In the genomic region with DNA sequence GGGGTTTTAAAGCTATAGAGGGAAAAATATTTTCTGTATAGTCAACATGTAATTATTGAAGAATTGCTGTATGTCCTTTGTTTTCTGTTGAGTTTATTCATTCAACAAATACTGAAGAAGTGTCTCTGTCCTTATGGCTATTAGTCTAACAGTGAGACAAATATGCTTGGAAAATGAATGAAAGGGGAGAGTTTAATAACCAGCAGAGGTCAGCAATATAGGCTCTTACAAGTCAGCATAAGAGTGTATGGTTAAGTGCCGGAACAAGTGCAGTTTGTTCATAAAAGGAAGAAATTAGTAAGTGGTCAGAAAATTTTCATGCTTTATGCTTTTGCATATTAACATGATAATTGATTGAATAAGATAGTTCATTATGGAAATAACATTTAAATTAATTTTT, we compare ENCODE assay signal across 30 cellular contexts. TPM values are rescaled to one million over a fixed set of nuclear protein-coding genes. Genes with fewer than 3 reads are reported as not detected.
A peak's percentile ranks its signal among the peaks of the same experiment; 100 is the strongest.
DNase-seq lines count a peak whose midpoint lies in the region; ATAC-seq and TF ChIP-seq lines count a peak whose summit lies in the region.
"Had no signal": no experiment of that assay in that cellular context is flagged by ENCODE, and none has a peak within 500 bp of the region (broad histone marks: within the 10 kb centered on the region; RNA-seq: fewer than 3 reads in every experiment).

No MANE protein-coding gene starts in this region.

- POLR2A ChIA-PET in naive thymus-derived CD4-positive, alpha-beta T cell (lab: Charles Lee) = interaction anchor here (0.7 to 1.1 kb wide), 2 partner anchors 40 to 69 kb away, joined by 3 to 4 read pairs; partner anchors contain the start of gene AP3B1

- ATAC-seq in GM19023 (IDR thresholded peaks at IDR 0.05; ENCODE audit: unreplicated experiment) = no peak
- ATAC-seq in naive thymus-derived CD4-positive, alpha-beta T cell = no peak
- ATAC-seq: activated CD8-positive, alpha-beta memory T cell treated with anti-CD3 and anti-CD28 coated beads, Interleukin-2, amount 10 ng/mL, durations not matched to agents 7 days and 5 days; activated T-cell treated with anti-CD3 and anti-CD28 coated beads, Interleukin-2, amount 50 U/mL, for 72 hours; body of pancreas; left ventricle myocardium superior; stimulated activated naive CD8-positive, alpha-beta T cell treated with anti-CD3 and anti-CD28 coated beads, Interleukin-15, Interleukin-2, amounts not matched to agents 100 U/mL and 50 U/mL, for 24 hours; T-helper 17 cell had no signal

- no peak overlapping the region for H3K27ac Mint-ChIP-seq in brain
- no peak overlapping the region for H3K27ac Mint-ChIP-seq in naive thymus-derived CD4-positive, alpha-beta T cell
- H3K27ac Mint-ChIP-seq: activated CD4-positive, alpha-beta T cell treated with anti-CD3 and anti-CD28 coated beads, Interleukin-2, amount 10 ng/mL, durations not matched to agents 24 days and 14 days; activated CD8-positive, alpha-beta memory T cell treated with anti-CD3 and anti-CD28 coated beads, Interleukin-2, amount 10 ng/mL, durations not matched to agents 7 days and 5 days; activated naive CD4-positive, alpha-beta T cell treated with anti-CD3 and anti-CD28 coated beads for 36 hours; activated T-cell treated with anti-CD3 and anti-CD28 coated beads, Interleukin-2, amount 50 U/mL, for 72 hours; mesothelial cell of epicardium; T-helper 17 cell had no signal

- H3K9me3 ChIP-seq in naive thymus-derived CD4-positive, alpha-beta T cell (ENCODE audit: control insufficient read depth in 2 of 3, low read length in 3 of 3) = no peaks in the 10 kb centered on the region
- H3K9me3 ChIP-seq: adrenal gland, body of pancreas, SJSA1, thoracic aorta, uterus had no signal

- H3K4me1 ChIP-seq in naive thymus-derived CD4-positive, alpha-beta T cell (ENCODE audit: control insufficient read depth in 2 of 2, insufficient read depth in 2 of 2, low read length in 2 of 2) = peaks cover 11 to 13% of the 10 kb centered on the region in 2 donors

- peaks cover 62% of the 10 kb centered on the region for H3K4me1 Mint-ChIP-seq in brain
- peaks cover 20 to 73% (median 62%) of the 10 kb centered on the region in 7 donors for H3K4me1 Mint-ChIP-seq in naive thymus-derived CD4-positive, alpha-beta T cell

- no peak overlapping the region for H3K27ac ChIP-seq in C4-2B
- no peak overlapping the region for H3K27ac ChIP-seq in naive thymus-derived CD4-positive, alpha-beta T cell (ENCODE audit: low read depth, low read length)
- H3K27ac ChIP-seq: adrenal gland, body of pancreas, dorsolateral prefrontal cortex, SJSA1, thoracic aorta, uterus, VCaP had no signal

- no peak for DNase-seq in GM10266 (ENCODE audit: extremely low spot score)
- peak; percentile 2 for DNase-seq in NCI-H748 treated with DMSO at 0.1 percent for 48 hours (lab: John Stamatoyannopoulos, UW)
- no peak for DNase-seq in naive thymus-derived CD4-positive, alpha-beta T cell
- DNase-seq in NCI-H345 (lab: John Stamatoyannopoulos, UW) = no peak
- DNase-seq: activated CD4-positive, alpha-beta T cell treated with anti-CD3 and anti-CD28 coated beads, Interleukin-2, amount 10 ng/mL, durations not matched to agents 24 days and 14 days; activated CD8-positive, alpha-beta memory T cell treated with anti-CD3 and anti-CD28 coated beads, Interleukin-2, amount 10 ng/mL, durations not matched to agents 7 days and 5 days; activated naive CD4-positive, alpha-beta T cell treated with anti-CD3 and anti-CD28 coated beads for 36 hours; activated T-cell treated with anti-CD3 and anti-CD28 coated beads, Interleukin-2, amount 50 U/mL, for 72 hours; adrenal gland; body of pancreas; CD4-positive, CD25-positive, alpha-beta regulatory T cell; cerebellar nuclear complex; dorsolateral prefrontal cortex; hippocampal formation; left ventricle myocardium superior; naive B cell; NCI-H1092 treated with DMSO at 0.1 percent for 48 hours; NCI-H2029; NK-92 treated with Interleukin-12 subunit alpha and Interleukin-12 subunit beta, amount 100 ng/mL, for 24 hours; nucleus accumbens; stimulated activated naive CD8-positive, alpha-beta T cell treated with anti-CD3 and anti-CD28 coated beads, Interleukin-15, Interleukin-2, amounts not matched to agents 100 U/mL and 50 U/mL, for 24 hours; T-helper 17 cell; uterus had no signal

- peaks cover 17% of the 10 kb centered on the region for H3K27me3 Mint-ChIP-seq in brain
- no peaks in the 10 kb centered on the region for H3K27me3 Mint-ChIP-seq in naive thymus-derived CD4-positive, alpha-beta T cell
- H3K27me3 Mint-ChIP-seq: activated CD4-positive, alpha-beta T cell treated with anti-CD3 and anti-CD28 coated beads, Interleukin-2, amount 10 ng/mL, durations not matched to agents 24 days and 14 days; activated CD8-positive, alpha-beta memory T cell treated with anti-CD3 and anti-CD28 coated beads, Interleukin-2, amount 10 ng/mL, durations not matched to agents 7 days and 5 days; CD4-positive, CD25-positive, alpha-beta regulatory T cell; naive B cell; T-helper 17 cell had no signal

- TF ChIP-seq CTCF in C4-2B (conservative IDR thresholded peaks at IDR 0.05) = peak; percentile 10
- peak; percentile 4 for TF ChIP-seq CTCF in GM10266 (IDR thresholded peaks at IDR 0.05; ENCODE audit: control insufficient read depth, insufficient read depth, low read depth, missing control alignments)
- TF ChIP-seq CTCF in brain (conservative IDR thresholded peaks at IDR 0.05) = no peak

- intact Hi-C loops in naive thymus-derived CD4-positive, alpha-beta T cell (cut with micrococcal nuclease) = loop anchor here (10.0 kb wide), 3 partner anchors 621 to 1329 kb away; partner anchors contain the start of genes AGGF1 (in 1 of the 2) and ARSB (in 1 of the 2)

- peaks cover 0 to 4% (median 0%) of the 10 kb centered on the region in 5 experiments for H3K9me3 Mint-ChIP-seq in brain
- no peaks in the 10 kb centered on the region for H3K9me3 Mint-ChIP-seq in naive thymus-derived CD4-positive, alpha-beta T cell
- H3K9me3 Mint-ChIP-seq: activated CD4-positive, alpha-beta T cell treated with anti-CD3 and anti-CD28 coated beads, Interleukin-2, amount 10 ng/mL, durations not matched to agents 24 days and 14 days; activated naive CD4-positive, alpha-beta T cell treated with anti-CD3 and anti-CD28 coated beads for 36 hours; activated T-cell treated with anti-CD3 and anti-CD28 coated beads, Interleukin-2, amount 50 U/mL, for 72 hours; CD4-positive, CD25-positive, alpha-beta regulatory T cell; mesothelial cell of epicardium; naive B cell had no signal

- peak overlapping the region in 4 of 5 experiments; percentile 8 to 94 (median 21) for H3K4me3 Mint-ChIP-seq in brain
- H3K4me3 Mint-ChIP-seq in naive thymus-derived CD4-positive, alpha-beta T cell = peak overlapping the region in 1 of 10 donors; percentile 46
- H3K4me3 Mint-ChIP-seq: activated CD4-positive, alpha-beta T cell treated with anti-CD3 and anti-CD28 coated beads, Interleukin-2, amount 10 ng/mL, durations not matched to agents 24 days and 14 days; activated CD8-positive, alpha-beta memory T cell treated with anti-CD3 and anti-CD28 coated beads, Interleukin-2, amount 10 ng/mL, durations not matched to agents 7 days and 5 days; activated naive CD4-positive, alpha-beta T cell treated with anti-CD3 and anti-CD28 coated beads for 36 hours; activated T-cell treated with anti-CD3 and anti-CD28 coated beads, Interleukin-2, amount 50 U/mL, for 72 hours; mesothelial cell of epicardium had no signal

- H3K36me3 ChIP-seq in naive thymus-derived CD4-positive, alpha-beta T cell (ENCODE audit: control insufficient read depth in 2 of 3, insufficient read depth in 3 of 3, low read length in 3 of 3) = peaks cover 0 to 11% (median 0%) of the 10 kb centered on the region in 3 experiments
- H3K36me3 ChIP-seq: adrenal gland, thoracic aorta, uterus had no signal

- no peak overlapping the region for H3K4me3 ChIP-seq in naive thymus-derived CD4-positive, alpha-beta T cell (ENCODE audit: low read length)
- H3K4me3 ChIP-seq: adrenal gland, body of pancreas, dorsolateral prefrontal cortex, SJSA1, thoracic aorta, uterus had no signal

- no peaks in the 10 kb centered on the region for H3K27me3 ChIP-seq in naive thymus-derived CD4-positive, alpha-beta T cell (ENCODE audit: control insufficient read depth in 2 of 2, insufficient read depth in 2 of 2, low read length in 2 of 2)
- H3K27me3 ChIP-seq: adrenal gland, body of pancreas, dorsolateral prefrontal cortex, SJSA1, uterus had no signal

- CTCF ChIA-PET in naive thymus-derived CD4-positive, alpha-beta T cell (lab: Charles Lee) = no interaction called here

- H3K36me3 Mint-ChIP-seq in brain = peaks cover 47% of the 10 kb centered on the region
- peaks cover 0 to 8% (median 4%) of the 10 kb centered on the region in 5 donors for H3K36me3 Mint-ChIP-seq in naive thymus-derived CD4-positive, alpha-beta T cell
- H3K36me3 Mint-ChIP-seq: CD4-positive, CD25-positive, alpha-beta regulatory T cell; mesothelial cell of epicardium; naive B cell had no signal

RNA-seq across cellular contexts. Expression of gene SCAMP1, which starts 3.6 kb away (rescaled TPM):
- 30.7 TPM for polyA plus RNA-seq in brain (ENCODE audit: insufficient read depth, low read depth, low replicate concordance)
- total RNA-seq in naive thymus-derived CD4-positive, alpha-beta T cell = 10 to 100 TPM; 16.9 to 27.6 (median 23.0) TPM
- polyA plus RNA-seq in naive thymus-derived CD4-positive, alpha-beta T cell = 10 to 100 TPM; 25.7 to 29.8 TPM

Comparison
In these comparisons a context has a peak if more than half of its experiments do, and no peak if none do; other contexts are left out.
1. CTCF ChIP-seq: peak in C4-2B (single experiment) and GM10266 (single experiment); none in brain (0 of 2).